Comparison of ENCODE assay signal across 1 cellular context in genomic region chr6:157323114-157323923, GRCh38.
TF ChIP-seq lines count a peak whose summit lies in the region.

TSS of gene TMEM242 (minus strand) at chr6:157323519. CDS start at chr6:157323499, 20 bp downstream.

TF ChIP-seq in HepG2, 621 proteins besides CTCF, POLR2A, EP300 and RAD21 (continued from another document and continues in another):
- TF ChIP-seq PRDM15 (CRISPR knock-in tag; IDR thresholded peaks at IDR 0.05) (peak; percentile 75), CEBPZ (IDR thresholded peaks at IDR 0.05; ENCODE audit: low read length) (no peak), GATAD2A (CRISPR knock-in tag; IDR thresholded peaks at IDR 0.05) (peak; percentile 91), FOXJ3 (CRISPR knock-in tag; IDR thresholded peaks at IDR 0.05; ENCODE audit: borderline replicate concordance) (peak; percentile 91; the same call in 1 of the 2 replicates), NBN (conservative IDR thresholded peaks at IDR 0.05) (no peak), ZSCAN5A (CRISPR knock-in tag; IDR thresholded peaks at IDR 0.05; ENCODE audit: borderline replicate concordance) (peak; percentile 96), KMT2A (CRISPR knock-in tag; IDR thresholded peaks at IDR 0.05) (peak; percentile 100), ZNF276 (CRISPR knock-in tag; IDR thresholded peaks at IDR 0.05; ENCODE audit: low read depth) (peak; percentile 92), FOXO1 (CRISPR knock-in tag; IDR thresholded peaks at IDR 0.05) (peak; percentile 94), ZNF737 (CRISPR knock-in tag; IDR thresholded peaks at IDR 0.05; ENCODE audit: borderline replicate concordance) (peak; percentile 88; the same call in 1 of the 2 replicates), ZSCAN31 (CRISPR knock-in tag; IDR thresholded peaks at IDR 0.05; ENCODE audit: low read depth) (peak; percentile 98), EED (CRISPR knock-in tag; IDR thresholded peaks at IDR 0.05) (peak; percentile 94), NCOR1 (IDR thresholded peaks at IDR 0.05; ENCODE audit: borderline replicate concordance, low read length) (0 out of 2 replicates have a peak, but pooled peaks have one; percentile 67), DPF2 (CRISPR knock-in tag; IDR thresholded peaks at IDR 0.05; ENCODE audit: borderline replicate concordance, low read depth) (peak; percentile 17; the same call in 1 of the 2 replicates), ZNF274 (CRISPR knock-in tag; IDR thresholded peaks at IDR 0.05) (peak; percentile 97), WIZ (CRISPR knock-in tag; IDR thresholded peaks at IDR 0.05) (no peak; the same call in 1 of the 2 replicates), CREM (IDR thresholded peaks at IDR 0.05) (peak; percentile 71), CREM (CRISPR knock-in tag; IDR thresholded peaks at IDR 0.05) (no peak), GTF3A (CRISPR knock-in tag; conservative IDR thresholded peaks at IDR 0.05) (peak; percentile 91; the same call in 1 of the 2 replicates), ZNF432 (CRISPR knock-in tag; IDR thresholded peaks at IDR 0.05; ENCODE audit: borderline replicate concordance) (0 out of 2 replicates have a peak, but pooled peaks have one; percentile 34), NR1H2 (CRISPR knock-in tag; IDR thresholded peaks at IDR 0.05; ENCODE audit: borderline replicate concordance, low read depth) (peak; percentile 86; the same call in 1 of the 2 replicates), ZNF576 (CRISPR knock-in tag; IDR thresholded peaks at IDR 0.05) (peak; percentile 81), NFKBIZ (CRISPR knock-in tag; IDR thresholded peaks at IDR 0.05) (peak; percentile 94), FUBP1 (CRISPR knock-in tag; IDR thresholded peaks at IDR 0.05; ENCODE audit: borderline replicate concordance) (peak; percentile 72; the same call in 1 of the 2 replicates), TAF1 (CRISPR knock-in tag; IDR thresholded peaks at IDR 0.05) (peak; percentile 100), BCL3 (CRISPR knock-in tag; IDR thresholded peaks at IDR 0.05) (peak; percentile 95), SMAD1 (CRISPR knock-in tag; IDR thresholded peaks at IDR 0.05; ENCODE audit: borderline replicate concordance, low read depth) (peak; percentile 95; the same call in 1 of the 2 replicates), HNRNPH1 (optimal IDR thresholded peaks at IDR 0.05; ENCODE audit: low read depth, low read length) (peak; percentile 54), NAIF1 (CRISPR knock-in tag; IDR thresholded peaks at IDR 0.05; ENCODE audit: borderline replicate concordance) (peak; percentile 95; the same call in 1 of the 2 replicates), KLF9 (CRISPR knock-in tag; IDR thresholded peaks at IDR 0.05; ENCODE audit: low read depth) (peak; percentile 95; the same call in 1 of the 2 replicates), GATAD1 (CRISPR knock-in tag; IDR thresholded peaks at IDR 0.05) (peak; percentile 100), ZSCAN22 (CRISPR knock-in tag; IDR thresholded peaks at IDR 0.05) (peak; percentile 66; the same call in 1 of the 2 replicates), PAX8 (CRISPR knock-in tag; IDR thresholded peaks at IDR 0.05; ENCODE audit: borderline replicate concordance) (no peak), AGO2 (optimal IDR thresholded peaks at IDR 0.05; ENCODE audit: low read depth, low read length) (peak; percentile 90), ZNF224 (CRISPR knock-in tag; IDR thresholded peaks at IDR 0.05) (peak; percentile 90; the same call in 1 of the 2 replicates), PHF20 (CRISPR knock-in tag; IDR thresholded peaks at IDR 0.05) (peak; percentile 95), KDM5A (IDR thresholded peaks at IDR 0.05; ENCODE audit: borderline replicate concordance, low read length) (peak; percentile 100), ZNF687 (CRISPR knock-in tag; IDR thresholded peaks at IDR 0.05) (peak; percentile 98), ARID3A (IDR thresholded peaks at IDR 0.05; ENCODE audit: low read depth, low read length) (peak; percentile 59; the same call in 1 of the 2 replicates)
